In the genomic region with DNA sequence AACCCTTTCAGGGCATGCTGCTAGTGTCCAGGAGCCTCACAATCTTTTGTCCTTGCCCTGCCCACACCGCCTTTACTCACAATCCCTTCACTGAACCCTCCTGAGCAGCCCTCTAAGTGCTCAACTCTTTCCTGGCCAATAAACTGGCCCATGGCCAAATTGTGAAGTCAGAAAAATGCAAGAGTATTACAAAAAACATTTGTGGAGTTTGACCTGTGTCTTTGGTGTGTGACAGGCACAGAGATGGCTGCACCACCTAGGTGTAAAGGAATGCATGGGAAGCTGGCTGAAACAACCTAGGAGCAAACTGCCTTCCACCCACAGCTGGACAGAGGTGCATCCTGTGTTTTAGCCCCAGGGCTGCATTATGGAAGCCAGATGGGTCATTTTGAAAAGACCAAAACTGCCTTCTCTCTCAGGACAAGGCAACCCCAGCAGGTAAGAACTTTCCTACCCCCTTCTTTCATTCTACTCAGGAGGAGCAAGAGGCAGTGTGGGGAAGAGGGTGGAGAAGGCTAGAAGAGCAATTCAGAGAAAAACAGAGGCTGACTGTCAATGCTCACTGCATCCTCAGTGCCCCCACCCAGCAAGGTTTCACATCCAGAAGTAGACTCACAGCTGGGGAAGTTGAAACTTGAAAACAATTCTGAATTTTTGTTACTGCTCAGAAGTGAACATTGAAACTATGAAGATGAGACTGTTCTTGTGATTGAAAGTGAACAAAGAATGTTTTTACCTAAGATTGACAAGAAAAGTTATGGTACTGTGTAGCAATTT, we compare ENCODE assay signal across 14 cellular contexts.
DNase-seq lines count a peak whose midpoint lies in the region; ATAC-seq and TF ChIP-seq lines count a peak whose summit lies in the region.
"Had no signal": no experiment of that assay in that cellular context is flagged by ENCODE, and none has a peak within 500 bp of the region (broad histone marks: within the 10 kb centered on the region; RNA-seq: fewer than 3 reads in every experiment).

No MANE protein-coding gene starts in this region.

- H3K4me1 ChIP-seq in foreskin keratinocyte, result no peaks in the 10 kb centered on the region

- peaks cover 6% of the 10 kb centered on the region for H3K27me3 Mint-ChIP-seq in activated CD4-positive, alpha-beta T cell treated with anti-CD3 and anti-CD28 coated beads, Interleukin-2, amount 10 ng/mL, durations not matched to agents 24 days and 14 days
- H3K27me3 Mint-ChIP-seq in activated T-helper 17 cell treated with anti-CD3 and anti-CD28 coated beads, Interleukin-2, amount 50 U/mL, for 72 hours, result peaks cover 10% of the 10 kb centered on the region

- peak; percentile 61 for DNase-seq in activated CD4-positive, alpha-beta T cell treated with anti-CD3 and anti-CD28 coated beads, Interleukin-2, amount 10 ng/mL, durations not matched to agents 24 days and 14 days
- no peak for DNase-seq in activated CD4-positive, alpha-beta T cell treated with anti-CD3 and anti-CD28 coated beads, Interleukin-2, amount 50 U/mL, for 48 hours
- peak; percentile 70 for DNase-seq in kidney tubule cell (ENCODE audit: low spot score)
- DNase-seq in foreskin keratinocyte, result no peak
- DNase-seq in NCI-H69 (lab: John Stamatoyannopoulos, UW), result no peak
- DNase-seq: MG63, posterior cingulate gyrus, T-cell, trophoblast cell had no signal

- intact Hi-C loops in activated CD4-positive, alpha-beta T cell treated with anti-CD3 and anti-CD28 coated beads, Interleukin-2, amount 10 ng/mL, durations not matched to agents 24 days and 14 days (cut with micrococcal nuclease), result no loop called here

- H3K27ac Mint-ChIP-seq in activated CD4-positive, alpha-beta T cell treated with anti-CD3 and anti-CD28 coated beads, Interleukin-2, amount 10 ng/mL, durations not matched to agents 24 days and 14 days, result no peak overlapping the region
- no peak overlapping the region for H3K27ac Mint-ChIP-seq in activated T-helper 17 cell treated with anti-CD3 and anti-CD28 coated beads, Interleukin-2, amount 50 U/mL, for 72 hours
- H3K27ac Mint-ChIP-seq: T-cell had no signal

- H3K9me3 Mint-ChIP-seq in activated CD4-positive, alpha-beta T cell treated with anti-CD3 and anti-CD28 coated beads, Interleukin-2, amount 10 ng/mL, durations not matched to agents 24 days and 14 days, result no peaks in the 10 kb centered on the region
- no peaks in the 10 kb centered on the region for H3K9me3 Mint-ChIP-seq in activated T-helper 17 cell treated with anti-CD3 and anti-CD28 coated beads, Interleukin-2, amount 50 U/mL, for 72 hours
- H3K9me3 Mint-ChIP-seq: T-cell had no signal

- H3K4me3 Mint-ChIP-seq in activated CD4-positive, alpha-beta T cell treated with anti-CD3 and anti-CD28 coated beads, Interleukin-2, amount 10 ng/mL, durations not matched to agents 24 days and 14 days, result peak overlapping the region; percentile 2
- H3K4me3 Mint-ChIP-seq in activated T-helper 17 cell treated with anti-CD3 and anti-CD28 coated beads, Interleukin-2, amount 50 U/mL, for 72 hours, result no peak overlapping the region
- H3K4me3 Mint-ChIP-seq: central memory CD8-positive, alpha-beta T cell; T-cell had no signal

- no peaks in the 10 kb centered on the region for H3K36me3 Mint-ChIP-seq in activated CD4-positive, alpha-beta T cell treated with anti-CD3 and anti-CD28 coated beads, Interleukin-2, amount 10 ng/mL, durations not matched to agents 24 days and 14 days (ENCODE audit: low read depth)
- no peaks in the 10 kb centered on the region for H3K36me3 Mint-ChIP-seq in activated T-helper 17 cell treated with anti-CD3 and anti-CD28 coated beads, Interleukin-2, amount 50 U/mL, for 72 hours (ENCODE audit: low read depth)
- H3K36me3 Mint-ChIP-seq: T-cell had no signal

- H3K27ac ChIP-seq in foreskin keratinocyte, result no peak overlapping the region
- H3K27ac ChIP-seq: 22Rv1 had no signal

- peaks cover 45% of the 10 kb centered on the region for H3K27me3 ChIP-seq in foreskin keratinocyte

- peaks cover 19% of the 10 kb centered on the region for H3K4me1 Mint-ChIP-seq in activated CD4-positive, alpha-beta T cell treated with anti-CD3 and anti-CD28 coated beads, Interleukin-2, amount 10 ng/mL, durations not matched to agents 24 days and 14 days
- H3K4me1 Mint-ChIP-seq in activated T-helper 17 cell treated with anti-CD3 and anti-CD28 coated beads, Interleukin-2, amount 50 U/mL, for 72 hours, result no peaks in the 10 kb centered on the region
- H3K4me1 Mint-ChIP-seq: central memory CD8-positive, alpha-beta T cell had no signal

- no peak for TF ChIP-seq CTCF in foreskin keratinocyte (conservative IDR thresholded peaks at IDR 0.05)

- ATAC-seq in GM21717 (IDR thresholded peaks at IDR 0.05; ENCODE audit: unreplicated experiment), result peak; percentile 72
- peak; percentile 66 for ATAC-seq in HG03159 (IDR thresholded peaks at IDR 0.05; ENCODE audit: unreplicated experiment)
- no peak for ATAC-seq in activated T-helper 17 cell treated with anti-CD3 and anti-CD28 coated beads, Interleukin-2, amount 50 U/mL, for 72 hours (replicated peaks)
- ATAC-seq in foreskin keratinocyte, result no peak
- ATAC-seq: T-cell had no signal

Comparison
In these comparisons a context has a peak if more than half of its experiments do, and no peak if none do; other contexts are left out.
1. DNase-seq: peak in activated CD4-positive, alpha-beta T cell treated with anti-CD3 and anti-CD28 coated beads, Interleukin-2, amount 10 ng/mL, durations not matched to agents 24 days and 14 days (single experiment) and kidney tubule cell (single experiment); none in activated CD4-positive, alpha-beta T cell treated with anti-CD3 and anti-CD28 coated beads, Interleukin-2, amount 50 U/mL, for 48 hours (0 of 2), foreskin keratinocyte (0 of 2) and NCI-H69 (single experiment).
2. ATAC-seq: peak in GM21717 (single experiment) and HG03159 (single experiment); none in activated T-helper 17 cell treated with anti-CD3 and anti-CD28 coated beads, Interleukin-2, amount 50 U/mL, for 72 hours (single experiment) and foreskin keratinocyte (single experiment).